ENCODE assay signal across 8 cellular contexts in the genomic region with DNA sequence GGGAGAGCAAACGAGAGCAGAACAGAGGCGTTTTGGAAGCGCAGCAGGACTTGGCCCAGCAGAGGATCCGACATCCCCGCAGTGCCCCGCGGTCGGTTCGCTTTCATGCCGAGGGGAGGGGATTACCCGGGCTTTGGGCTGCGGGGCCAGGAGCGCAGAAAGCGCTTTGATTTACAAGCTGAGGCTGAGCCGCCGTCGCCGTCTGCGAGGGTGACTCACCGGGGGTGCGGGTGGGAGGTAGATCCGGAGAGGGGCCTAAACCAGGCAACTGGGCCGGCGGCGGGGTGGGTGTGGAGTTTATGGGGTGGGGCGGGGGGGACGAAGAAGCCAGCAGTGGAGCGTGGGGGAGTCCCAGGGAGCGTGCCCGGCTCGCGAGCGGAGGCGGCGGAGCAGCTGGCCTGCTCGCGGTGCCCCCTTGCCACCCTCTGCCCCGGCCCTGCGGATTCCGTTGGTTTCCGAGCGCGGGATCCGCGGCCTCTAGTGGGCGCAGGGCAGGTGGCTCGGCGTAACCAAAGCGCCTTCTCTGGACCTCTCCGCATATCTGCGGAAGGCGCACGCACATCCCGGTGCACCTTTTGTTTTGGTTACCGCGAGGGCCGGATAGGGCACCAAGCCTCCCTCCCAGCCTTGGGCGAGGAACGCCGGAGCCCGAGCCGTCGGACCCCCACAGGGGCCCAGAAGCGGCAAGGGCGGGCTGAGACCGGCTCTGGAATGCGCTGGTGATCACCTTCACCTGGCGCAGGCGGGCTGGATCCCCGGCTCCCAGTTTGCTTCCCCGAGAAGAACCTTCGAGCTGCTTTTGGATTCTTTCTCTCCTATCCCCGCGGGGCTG. TPM values are rescaled to one million over a fixed set of nuclear protein-coding genes. Genes with fewer than 3 reads are reported as not detected.
DNase-seq lines count a peak whose midpoint lies in the region; ATAC-seq and TF ChIP-seq lines count a peak whose summit lies in the region.

No MANE protein-coding gene starts in this region.

- H3K27ac Mint-ChIP-seq in activated T-cell treated with anti-CD3 and anti-CD28 coated beads, Interleukin-2, amount 50 U/mL, for 72 hours = no peak overlapping the region
- no peak overlapping the region for H3K27ac Mint-ChIP-seq in neural progenitor cell
- peak overlapping the region; percentile 86 for H3K27ac Mint-ChIP-seq in type B pancreatic cell

- peak overlapping the region; percentile 87 to 91 for H3K4me3 Mint-ChIP-seq in activated T-cell treated with anti-CD3 and anti-CD28 coated beads, Interleukin-2, amount 50 U/mL, for 72 hours
- H3K4me3 Mint-ChIP-seq in neural progenitor cell = peak overlapping the region; percentile 93
- H3K4me3 Mint-ChIP-seq in type B pancreatic cell = peak overlapping the region; percentile 96

- peaks cover 0 to 3% of the 10 kb centered on the region in 2 donors for H3K36me3 Mint-ChIP-seq in activated T-cell treated with anti-CD3 and anti-CD28 coated beads, Interleukin-2, amount 50 U/mL, for 72 hours (ENCODE audit: insufficient read depth in 2 of 2)
- peaks cover 7% of the 10 kb centered on the region for H3K36me3 Mint-ChIP-seq in neural progenitor cell
- peaks cover 8% of the 10 kb centered on the region for H3K36me3 Mint-ChIP-seq in type B pancreatic cell

- peak overlapping the region; percentile 39 for H3K9ac ChIP-seq in neural progenitor cell

- peaks cover 60% of the 10 kb centered on the region for H3K27me3 Mint-ChIP-seq in activated T-cell treated with anti-CD3 and anti-CD28 coated beads, Interleukin-2, amount 50 U/mL, for 72 hours (ENCODE audit: low read depth)
- H3K27me3 Mint-ChIP-seq in neural progenitor cell (ENCODE audit: insufficient read depth, low read depth) = peaks cover 9% of the 10 kb centered on the region
- no peaks in the 10 kb centered on the region for H3K27me3 Mint-ChIP-seq in type B pancreatic cell

- H3K4me1 ChIP-seq in neural progenitor cell = peaks cover 20% of the 10 kb centered on the region

- H3K4me1 Mint-ChIP-seq in activated T-cell treated with anti-CD3 and anti-CD28 coated beads, Interleukin-2, amount 50 U/mL, for 72 hours (ENCODE audit: low read depth) = peaks cover 24% of the 10 kb centered on the region
- peaks cover 22% of the 10 kb centered on the region for H3K4me1 Mint-ChIP-seq in neural progenitor cell
- H3K4me1 Mint-ChIP-seq in type B pancreatic cell (ENCODE audit: unreplicated experiment) = peaks cover 23% of the 10 kb centered on the region

- H3K27me3 ChIP-seq in neural progenitor cell = no peaks in the 10 kb centered on the region

- H3K79me2 ChIP-seq in neural progenitor cell (ENCODE audit: low read depth) = peaks cover 71% of the 10 kb centered on the region

- peaks cover 44% of the 10 kb centered on the region for H3F3A ChIP-seq in neural progenitor cell (ENCODE audit: low read depth)

- no peaks in the 10 kb centered on the region for H3K9me3 Mint-ChIP-seq in activated T-cell treated with anti-CD3 and anti-CD28 coated beads, Interleukin-2, amount 50 U/mL, for 72 hours
- no peaks in the 10 kb centered on the region for H3K9me3 Mint-ChIP-seq in neural progenitor cell
- no peaks in the 10 kb centered on the region for H3K9me3 Mint-ChIP-seq in type B pancreatic cell

- ATAC-seq in activated T-cell treated with anti-CD3 and anti-CD28 coated beads, Interleukin-2, amount 50 U/mL, for 72 hours (replicated peaks in 1 of 2) = peak; percentile 63 to 73
- ATAC-seq in GM18858 (IDR thresholded peaks at IDR 0.05; ENCODE audit: unreplicated experiment) = no peak

- H3K9me3 ChIP-seq in neural progenitor cell (ENCODE audit: low read depth) = no peaks in the 10 kb centered on the region

- H2AFZ ChIP-seq in neural progenitor cell (replicated peaks) = peak overlapping the region; percentile 58

- H3K4me2 ChIP-seq in neural progenitor cell = peak overlapping the region; percentile 93

- DNase-seq in NCI-H1436 (lab: John Stamatoyannopoulos, UW) (peak; percentile 33), NCI-H1436 treated with DMSO at 0.1 percent for 48 hours (lab: John Stamatoyannopoulos, UW) (no peak), NCI-H2196 treated with DMSO at 0.1 percent for 48 hours (lab: John Stamatoyannopoulos, UW; ENCODE audit: unreplicated experiment) (peak; percentile 25), fibroblast of mammary gland (ENCODE audit: low read depth) (peak; percentile 68), neural progenitor cell (ENCODE audit: low spot score) (peak; percentile 82), type B pancreatic cell (ENCODE audit: extremely low spot score, unreplicated experiment) (peak; percentile 77)
- DNase-seq in activated T-cell treated with anti-CD3 and anti-CD28 coated beads, Interleukin-2, amount 50 U/mL, for 72 hours = peak; percentile 61 to 78

- no peak for TF ChIP-seq CTCF in fibroblast of mammary gland (conservative IDR thresholded peaks at IDR 0.05; ENCODE audit: control insufficient read depth, insufficient read depth, low read depth, low read length)
- TF ChIP-seq CTCF in neural progenitor cell (IDR thresholded peaks at IDR 0.05) = peak; percentile 52
- peak; percentile 58 for TF ChIP-seq CTCF in type B pancreatic cell (conservative IDR thresholded peaks at IDR 0.05)

- no peak overlapping the region for H3K27ac ChIP-seq in neural progenitor cell

- H4K20me1 ChIP-seq in neural progenitor cell (ENCODE audit: low read depth) = peaks cover 47% of the 10 kb centered on the region

- peak overlapping the region; percentile 70 for H3K4me3 ChIP-seq in fibroblast of mammary gland (ENCODE audit: control insufficient read depth, low read depth, low read length)
- peak overlapping the region; percentile 67 for H3K4me3 ChIP-seq in neural progenitor cell

- peaks cover 12% of the 10 kb centered on the region for H3K36me3 ChIP-seq in neural progenitor cell

RNA-seq across cellular contexts. Expression of a gene that starts 2.6 kb away (rescaled TPM):
- total RNA-seq in activated T-cell treated with anti-CD3 and anti-CD28 coated beads, Interleukin-2, amount 50 U/mL, for 72 hours = under 1 TPM; 0.17 to 0.19 TPM
- total RNA-seq in neural progenitor cell (ENCODE audit: low replicate concordance) (28.8 and 32.9 TPM in 2 replicates), type B pancreatic cell (ENCODE audit: low replicate concordance) (18.2 and 26.0 TPM in 2 replicates)

RNA-seq across cellular contexts. Expression of a gene that starts 13.0 kb away (rescaled TPM):
- total RNA-seq in activated T-cell treated with anti-CD3 and anti-CD28 coated beads, Interleukin-2, amount 50 U/mL, for 72 hours = 10 to 100 TPM; 45.4 to 51.3 TPM
- total RNA-seq in neural progenitor cell (ENCODE audit: low replicate concordance) = 64.0 and 114 TPM in 2 replicates
- 24.9 and 32.7 TPM in 2 replicates for total RNA-seq in type B pancreatic cell (ENCODE audit: low replicate concordance)

Comparison
In these comparisons a context has a peak if more than half of its experiments do, and no peak if none do; other contexts are left out.
1. RNA of a gene that starts 2.6 kb away (total RNA-seq): 28.8 to 32.9 TPM in neural progenitor cell and 18.2 to 26.0 TPM in type B pancreatic cell; 0.17 to 0.19 TPM in activated T-cell treated with anti-CD3 and anti-CD28 coated beads, Interleukin-2, amount 50 U/mL, for 72 hours; every median in the first group is over 10 times any median in the second.
2. Peak in every context shown above with its lines, with median percentiles within 50 percentile points of each other: H3K4me3 Mint-ChIP-seq.